ENCODE assay signal across 8 cellular contexts in genomic region chr21:33434770-33435360, GRCh38. TPM values are rescaled to one million over a fixed set of nuclear protein-coding genes. Genes with fewer than 3 reads are reported as not detected.
DNase-seq lines count a peak whose midpoint lies in the region; ATAC-seq and TF ChIP-seq lines count a peak whose summit lies in the region.

No MANE protein-coding gene starts in this region.

- H3K4me1 ChIP-seq in A673 (ENCODE audit: insufficient read depth, low read length, poor library complexity, severe bottlenecking) (no peaks in the 10 kb centered on the region), mucosa of descending colon (ENCODE audit: low read depth) (no peaks in the 10 kb centered on the region), tibial nerve (peaks cover 3 to 48% (median 31%) of the 10 kb centered on the region in 4 donors)

- no peak for TF ChIP-seq CTCF in A673 (conservative IDR thresholded peaks at IDR 0.05; ENCODE audit: low read depth, low read length)
- TF ChIP-seq CTCF in choroid plexus epithelial cell (conservative IDR thresholded peaks at IDR 0.05; ENCODE audit: low read depth, low read length): no peak
- TF ChIP-seq CTCF in mucosa of descending colon (IDR thresholded peaks at IDR 0.05): no peak
- TF ChIP-seq CTCF in tibial nerve (IDR thresholded peaks at IDR 0.05): no peak

- H3K27me3 ChIP-seq in A673 (replicated peaks; ENCODE audit: insufficient read depth, low read depth, low read length, poor library complexity) (no peaks in the 10 kb centered on the region), tibial nerve (no peaks in the 10 kb centered on the region)

- H3K4me3 ChIP-seq in A673 (ENCODE audit: low read depth, low read length, poor library complexity, severe bottlenecking) (no peak overlapping the region), choroid plexus epithelial cell (ENCODE audit: low read depth, low read length) (no peak overlapping the region), mucosa of descending colon (no peak overlapping the region), tibial nerve (no peak overlapping the region)

- H3K27ac ChIP-seq in A673 (ENCODE audit: low read depth, low read length, poor library complexity, severe bottlenecking): no peak overlapping the region
- H3K27ac ChIP-seq in tibial nerve: peak overlapping the region; percentile 46 to 89 (median 79)

- WGBS in tibial nerve, 2 donors: 41 to 45% methylated on average over 5 of the region's 5 CpGs

- no peak for TF ChIP-seq POLR2A in tibial nerve (IDR thresholded peaks at IDR 0.05)

- no peaks in the 10 kb centered on the region for H3K9me3 ChIP-seq in A673 (ENCODE audit: low read depth, low read length, poor library complexity, severe bottlenecking)
- no peaks in the 10 kb centered on the region for H3K9me3 ChIP-seq in mucosa of descending colon
- no peaks in the 10 kb centered on the region for H3K9me3 ChIP-seq in tibial nerve

- ATAC-seq in GM18909 (IDR thresholded peaks at IDR 0.05; ENCODE audit: poor library complexity, unreplicated experiment) (peak; percentile 90), HG03097 (IDR thresholded peaks at IDR 0.05; ENCODE audit: low FRiP score, unreplicated experiment) (peak; percentile 84), SK-N-SH treated with all-trans-retinoic acid at 6 μM for 48 hours (peak; percentile 94), mucosa of descending colon (peak; percentile 74)

- TSS peak; percentile 4 for BruUV-seq in A673 (replicated peaks; lab: Mats Ljungman, UMichigan)

- no peak for DNase-seq in A673 (ENCODE audit: low spot score)
- DNase-seq in choroid plexus epithelial cell (ENCODE audit: low read depth): peak; percentile 96
- DNase-seq in mucosa of descending colon: no peak
- peak in 1 of 2 donors; percentile 49 for DNase-seq in tibial nerve (ENCODE audit: low spot score in 2 of 2)
- no peak for DNase-seq in NCI-H1092 (lab: John Stamatoyannopoulos, UW)

- CTCF ChIA-PET in A673 (lab: Charles Lee): no interaction called here

- peaks cover 49% of the 10 kb centered on the region for H3K36me3 ChIP-seq in A673 (ENCODE audit: insufficient read depth, low read length, poor library complexity, severe bottlenecking)
- H3K36me3 ChIP-seq in mucosa of descending colon (ENCODE audit: low read depth): peaks cover 3% of the 10 kb centered on the region
- peaks cover 7 to 89% (median 30%) of the 10 kb centered on the region in 3 donors for H3K36me3 ChIP-seq in tibial nerve

- intact Hi-C loops in A673 (cut with micrococcal nuclease; ENCODE audit: unreplicated experiment) (no loop called here), mucosa of descending colon (cut with DNase I, micrococcal nuclease) (no loop called here)

- peak; percentile 53 to 93 for TF ChIP-seq EP300 in tibial nerve (IDR thresholded peaks at IDR 0.05)

- POLR2A ChIA-PET in A673 (lab: Charles Lee; ENCODE audit: low non-redundant PET): no interaction called here

TF ChIP-seq in SK-N-SH treated with all-trans-retinoic acid at 6 μM for 48 hours, 23 proteins besides CTCF, POLR2A, EP300 and RAD21:
- no peak for TF ChIP-seq ZNF8 (CRISPR knock-in tag; IDR thresholded peaks at IDR 0.05)
- no peak for TF ChIP-seq SNAI2 (CRISPR knock-in tag; IDR thresholded peaks at IDR 0.05)
- no peak for TF ChIP-seq ISL1 (CRISPR knock-in tag; IDR thresholded peaks at IDR 0.05)
- TF ChIP-seq ZFP30 (CRISPR knock-in tag; IDR thresholded peaks at IDR 0.05): no peak
- TF ChIP-seq GLIS3 (CRISPR knock-in tag; IDR thresholded peaks at IDR 0.05): no peak
- no peak for TF ChIP-seq ZNF70 (CRISPR knock-in tag; IDR thresholded peaks at IDR 0.05)
- TF ChIP-seq RARB (CRISPR knock-in tag; IDR thresholded peaks at IDR 0.05): no peak
- TF ChIP-seq POU6F1 (CRISPR knock-in tag; IDR thresholded peaks at IDR 0.05; ENCODE audit: borderline replicate concordance, low read depth): no peak
- TF ChIP-seq CSDC2 (CRISPR knock-in tag; IDR thresholded peaks at IDR 0.05): no peak

RNA-seq across cellular contexts. Expression of gene IFNGR2, which starts 31.7 kb away (rescaled TPM):
- total RNA-seq in A673 (2021) (48.9 and 50.8 TPM in 2 replicates), mucosa of descending colon (100 to 1,000 TPM in 1 of 3 donors, 10 to 100 TPM in 2; 56.3 to 155 (median 87.8) TPM), tibial nerve (100 to 1,000 TPM; 110 to 153 (median 129) TPM)

RNA-seq across cellular contexts. Expression of gene TMEM50B, which starts 44.9 kb away (rescaled TPM):
- total RNA-seq in A673 (2021) (18.9 and 19.1 TPM in 2 replicates), mucosa of descending colon (10 to 100 TPM; 40.5 to 53.1 (median 42.2) TPM), tibial nerve (100 to 1,000 TPM in 3 of 4 donors, 10 to 100 TPM in 1; 77.7 to 155 (median 146) TPM)

RNA-seq across cellular contexts. Expression of gene DNAJC28, which starts 56.7 kb away (rescaled TPM):
- total RNA-seq in A673 (2021) (1.7 and 2.1 TPM in 2 replicates), mucosa of descending colon (1 to 10 TPM; 1.9 to 3.0 (median 2.9) TPM), tibial nerve (1 to 10 TPM in 3 of 4 donors, under 1 TPM in 1; 0.66 to 3.6 (median 1.7) TPM)
